13 cellular contexts compared by ENCODE assay signal in the genomic region with DNA sequence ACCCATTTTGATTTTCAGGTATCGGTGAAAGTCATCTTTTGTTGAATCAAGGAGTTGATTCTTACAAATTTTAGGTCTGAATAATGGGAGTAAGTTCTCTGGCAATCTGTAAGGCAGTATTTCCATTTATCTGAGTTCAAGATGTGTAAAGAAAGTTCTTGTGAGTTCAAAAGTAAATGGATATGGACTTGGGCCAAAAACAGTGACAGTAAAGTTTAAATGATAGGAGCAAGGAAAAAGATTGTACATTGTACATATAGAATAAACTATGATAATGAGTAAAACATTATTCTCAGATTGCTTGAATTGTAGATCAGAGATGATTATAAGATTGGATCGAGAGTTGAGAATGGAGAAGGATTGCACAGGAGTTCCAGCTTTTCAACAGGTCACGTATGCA.
DNase-seq lines count a peak whose midpoint lies in the region; ATAC-seq and TF ChIP-seq lines count a peak whose summit lies in the region.
"Had no signal": no experiment of that assay in that cellular context is flagged by ENCODE, and none has a peak within 500 bp of the region (broad histone marks: within the 10 kb centered on the region; RNA-seq: fewer than 3 reads in every experiment).

No MANE protein-coding gene starts in this region.

- H3K4me1 Mint-ChIP-seq in Calu3 (ENCODE audit: low read depth, unreplicated experiment), result peaks cover 16% of the 10 kb centered on the region
- no peaks in the 10 kb centered on the region for H3K4me1 Mint-ChIP-seq in WTC11
- H3K4me1 Mint-ChIP-seq: CD4-positive, CD25-positive, alpha-beta regulatory T cell had no signal

- peak overlapping the region; percentile 27 for H3K27ac Mint-ChIP-seq in Calu3 (ENCODE audit: unreplicated experiment)
- peak overlapping the region; percentile 11; the same call in 1 of the 2 replicates for H3K27ac Mint-ChIP-seq in WTC11
- H3K27ac Mint-ChIP-seq: CD4-positive, CD25-positive, alpha-beta regulatory T cell had no signal

- no peaks in the 10 kb centered on the region for H3K27me3 Mint-ChIP-seq in Calu3 (ENCODE audit: unreplicated experiment)
- no peaks in the 10 kb centered on the region for H3K27me3 Mint-ChIP-seq in WTC11 (ENCODE audit: low read depth)
- H3K27me3 Mint-ChIP-seq: CD4-positive, CD25-positive, alpha-beta regulatory T cell had no signal

- H3K4me3 Mint-ChIP-seq in Calu3 (ENCODE audit: low read depth, unreplicated experiment), result no peak overlapping the region
- no peak overlapping the region for H3K4me3 Mint-ChIP-seq in WTC11
- H3K4me3 Mint-ChIP-seq: CD4-positive, CD25-positive, alpha-beta regulatory T cell had no signal

- CTCF ChIA-PET in Calu3 (lab: Charles Lee) (no interaction called here), WTC11 (lab: Charles Lee) (no interaction called here)

- TF ChIP-seq EP300 in transverse colon (IDR thresholded peaks at IDR 0.05; ENCODE audit: low read depth), result no peak

- H3K9me3 ChIP-seq in mucosa of descending colon (no peaks in the 10 kb centered on the region), transverse colon (no peaks in the 10 kb centered on the region)
- H3K9me3 ChIP-seq: BLaER1 treated with 17β-estradiol and CSF1 and Interleukin-3, amounts not matched to agents 10 nM and 100 nM had no signal

- in situ Hi-C loops in transverse colon (cut with MboI; ENCODE audit: low pct_ligation_motif_present in 1 of 4, low pct_unique_long_range_greater_than_20kb in 1 of 4, low sequenced_read_pairs in 3 of 4), result no loop called here

- H3K4me1 ChIP-seq in mucosa of descending colon (ENCODE audit: low read depth), result peaks cover 16% of the 10 kb centered on the region
- H3K4me1 ChIP-seq in transverse colon, result peaks cover 6 to 40% (median 13%) of the 10 kb centered on the region in 4 donors
- H3K4me1 ChIP-seq: BLaER1 treated with 17β-estradiol and CSF1 and Interleukin-3, amounts not matched to agents 10 nM and 100 nM had no signal

- DNase-seq in Calu3, result no peak
- DNase-seq in WTC11 (ENCODE audit: low spot score), result no peak
- DNase-seq in mucosa of descending colon, result no peak
- no peak for DNase-seq in transverse colon
- no peak for DNase-seq in activated CD4-positive, CD25-positive, alpha-beta regulatory T cell treated with anti-CD3 and anti-CD28 coated beads, Interleukin-2, amount 50 U/mL, for 72 hours
- DNase-seq in DMS79 treated with DMSO at 0.1 percent for 48 hours (lab: John Stamatoyannopoulos, UW), result no peak
- DNase-seq in iPS-NIHi11 (ENCODE audit: low spot score), result no peak
- DNase-seq: ACHN; CD4-positive, CD25-positive, alpha-beta regulatory T cell; DMS79; EL had no signal

- H3K36me3 Mint-ChIP-seq in Calu3 (ENCODE audit: insufficient read depth, unreplicated experiment) (no peaks in the 10 kb centered on the region), WTC11 (no peaks in the 10 kb centered on the region)
- H3K36me3 Mint-ChIP-seq: CD4-positive, CD25-positive, alpha-beta regulatory T cell had no signal

- no peak overlapping the region for H3K4me3 ChIP-seq in mucosa of descending colon
- H3K4me3 ChIP-seq in transverse colon, result no peak overlapping the region
- H3K4me3 ChIP-seq: BLaER1 treated with 17β-estradiol and CSF1 and Interleukin-3, amounts not matched to agents 10 nM and 100 nM had no signal

- POLR2A ChIA-PET in WTC11 (lab: Charles Lee), result no interaction called here

- no TSS peak for BruUV-seq in Calu3 (replicated peaks; lab: Mats Ljungman, UMichigan)

- TF ChIP-seq CTCF in Calu3 (IDR thresholded peaks at IDR 0.05; ENCODE audit: unreplicated experiment), result no peak
- TF ChIP-seq CTCF in WTC11 (IDR thresholded peaks at IDR 0.05), result no peak
- no peak for TF ChIP-seq CTCF in mucosa of descending colon (IDR thresholded peaks at IDR 0.05)
- TF ChIP-seq CTCF in transverse colon (IDR thresholded peaks at IDR 0.05), result no peak

- peak overlapping the region; percentile 63 to 74 (median 69) for H3K27ac ChIP-seq in transverse colon
- H3K27ac ChIP-seq: BLaER1 treated with 17β-estradiol and CSF1 and Interleukin-3, amounts not matched to agents 10 nM and 100 nM; KMS-11 had no signal

- no peaks in the 10 kb centered on the region for H3K27me3 ChIP-seq in transverse colon
- H3K27me3 ChIP-seq: BLaER1 treated with 17β-estradiol and CSF1 and Interleukin-3, amounts not matched to agents 10 nM and 100 nM had no signal

- TF ChIP-seq POLR2A in transverse colon (IDR thresholded peaks at IDR 0.05), result no peak

- intact Hi-C loops in Calu3 (cut with micrococcal nuclease; ENCODE audit: unreplicated experiment), result loop anchor here (2.0 kb wide), 1 partner anchor 232 kb away; no protein-coding TSS in a partner anchor
- intact Hi-C loops in mucosa of descending colon (cut with DNase I, micrococcal nuclease), result no loop called here
- intact Hi-C loops in transverse colon (cut with DNase I; ENCODE audit: low total_unique reads), result no loop called here

- no peaks in the 10 kb centered on the region for H3K9me3 Mint-ChIP-seq in Calu3 (ENCODE audit: low read depth, unreplicated experiment)
- no peaks in the 10 kb centered on the region for H3K9me3 Mint-ChIP-seq in WTC11
- H3K9me3 Mint-ChIP-seq: CD4-positive, CD25-positive, alpha-beta regulatory T cell had no signal

- WGBS in transverse colon (ENCODE audit: low coverage in 1 of 2), 2 donors, result 59 to 64% methylated on average over 3 of the region's 3 CpGs

- H3K36me3 ChIP-seq in mucosa of descending colon (ENCODE audit: low read depth) (peaks cover 3% of the 10 kb centered on the region), transverse colon (no peaks in the 10 kb centered on the region)
- H3K36me3 ChIP-seq: BLaER1 treated with 17β-estradiol and CSF1 and Interleukin-3, amounts not matched to agents 10 nM and 100 nM had no signal

- ATAC-seq in WTC11 (no peak), mucosa of descending colon (peak; percentile 49)

TF ChIP-seq in WTC11, 78 proteins besides CTCF, POLR2A, EP300 and RAD21 (continues in another document):
- TF ChIP-seq, protein P1, sequence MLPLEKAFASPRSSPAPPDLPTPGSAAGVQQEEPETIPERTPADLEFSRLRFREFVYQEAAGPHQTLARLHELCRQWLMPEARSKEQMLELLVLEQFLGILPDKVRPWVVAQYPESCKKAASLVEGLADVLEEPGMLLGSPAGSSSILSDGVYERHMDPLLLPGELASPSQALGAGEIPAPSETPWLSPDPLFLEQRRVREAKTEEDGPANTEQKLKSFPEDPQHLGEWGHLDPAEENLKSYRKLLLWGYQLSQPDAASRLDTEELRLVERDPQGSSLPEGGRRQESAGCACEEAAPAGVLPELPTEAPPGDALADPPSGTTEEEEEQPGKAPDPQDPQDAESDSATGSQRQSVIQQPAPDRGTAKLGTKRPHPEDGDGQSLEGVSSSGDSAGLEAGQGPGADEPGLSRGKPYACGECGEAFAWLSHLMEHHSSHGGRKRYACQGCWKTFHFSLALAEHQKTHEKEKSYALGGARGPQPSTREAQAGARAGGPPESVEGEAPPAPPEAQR (CRISPR knock-in tag; IDR thresholded peaks at IDR 0.05), result no peak
- TF ChIP-seq, protein P2, sequence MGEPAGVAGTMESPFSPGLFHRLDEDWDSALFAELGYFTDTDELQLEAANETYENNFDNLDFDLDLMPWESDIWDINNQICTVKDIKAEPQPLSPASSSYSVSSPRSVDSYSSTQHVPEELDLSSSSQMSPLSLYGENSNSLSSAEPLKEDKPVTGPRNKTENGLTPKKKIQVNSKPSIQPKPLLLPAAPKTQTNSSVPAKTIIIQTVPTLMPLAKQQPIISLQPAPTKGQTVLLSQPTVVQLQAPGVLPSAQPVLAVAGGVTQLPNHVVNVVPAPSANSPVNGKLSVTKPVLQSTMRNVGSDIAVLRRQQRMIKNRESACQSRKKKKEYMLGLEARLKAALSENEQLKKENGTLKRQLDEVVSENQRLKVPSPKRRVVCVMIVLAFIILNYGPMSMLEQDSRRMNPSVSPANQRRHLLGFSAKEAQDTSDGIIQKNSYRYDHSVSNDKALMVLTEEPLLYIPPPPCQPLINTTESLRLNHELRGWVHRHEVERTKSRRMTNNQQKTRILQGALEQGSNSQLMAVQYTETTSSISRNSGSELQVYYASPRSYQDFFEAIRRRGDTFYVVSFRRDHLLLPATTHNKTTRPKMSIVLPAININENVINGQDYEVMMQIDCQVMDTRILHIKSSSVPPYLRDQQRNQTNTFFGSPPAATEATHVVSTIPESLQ (CRISPR knock-in tag; IDR thresholded peaks at IDR 0.05), result no peak
- TF ChIP-seq FOXJ3 (CRISPR knock-in tag; IDR thresholded peaks at IDR 0.05; ENCODE audit: borderline replicate concordance) (no peak), ZNF138 (CRISPR knock-in tag; conservative IDR thresholded peaks at IDR 0.05) (no peak), EMX1 (CRISPR knock-in tag; IDR thresholded peaks at IDR 0.05) (no peak)
- TF ChIP-seq, protein P3, sequence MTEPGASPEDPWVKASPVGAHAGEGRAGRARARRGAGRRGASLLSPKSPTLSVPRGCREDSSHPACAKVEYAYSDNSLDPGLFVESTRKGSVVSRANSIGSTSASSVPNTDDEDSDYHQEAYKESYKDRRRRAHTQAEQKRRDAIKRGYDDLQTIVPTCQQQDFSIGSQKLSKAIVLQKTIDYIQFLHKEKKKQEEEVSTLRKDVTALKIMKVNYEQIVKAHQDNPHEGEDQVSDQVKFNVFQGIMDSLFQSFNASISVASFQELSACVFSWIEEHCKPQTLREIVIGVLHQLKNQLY (CRISPR knock-in tag; IDR thresholded peaks at IDR 0.05), result no peak
